Comparison of ENCODE assay signal across 28 cellular contexts in genomic region chr5:168614661-168615060, GRCh38. TPM values are rescaled to one million over a fixed set of nuclear protein-coding genes. Genes with fewer than 3 reads are reported as not detected.
DNase-seq lines count a peak whose midpoint lies in the region; ATAC-seq, FAIRE-seq and TF ChIP-seq lines count a peak whose summit lies in the region.
"Had no signal": no experiment of that assay in that cellular context is flagged by ENCODE, and none has a peak within 500 bp of the region (broad histone marks: within the 10 kb centered on the region; RNA-seq: fewer than 3 reads in every experiment).

No MANE protein-coding gene starts in this region.

- H3K23ac ChIP-seq in H1 (ENCODE audit: insufficient read length) = no peak overlapping the region

- TF ChIP-seq POLR2A in H1 (IDR thresholded peaks at IDR 0.05; ENCODE audit: control extremely low read depth in 1 of 2, low read depth in 2 of 2, low read length in 2 of 2) = no peak
- TF ChIP-seq POLR2A in HepG2 (IDR thresholded peaks at IDR 0.05; ENCODE audit: insufficient read depth in 1 of 2, low read depth in 2 of 2, low read length in 2 of 2) = no peak
- no peak for TF ChIP-seq POLR2A in right lobe of liver (IDR thresholded peaks at IDR 0.05)

- H3K27ac ChIP-seq in H1 (ENCODE audit: low read depth, low read length) = no peak overlapping the region
- H3K27ac ChIP-seq in HepG2 (ENCODE audit: extremely low read length, insufficient read depth, low read length) = peak overlapping the region; percentile 3
- peak overlapping the region in 2 of 3 donors; percentile 86 to 91 for H3K27ac ChIP-seq in right lobe of liver
- H3K27ac ChIP-seq in upper lobe of right lung = no peak overlapping the region
- H3K27ac ChIP-seq: BLaER1 had no signal

- no peak for DNase-seq in H1 (ENCODE audit: low read depth in 1 of 2, low spot score in 2 of 2)
- DNase-seq in HepG2 (ENCODE audit: low spot score) = no peak
- DNase-seq in right lobe of liver = no peak
- no peak for DNase-seq in upper lobe of right lung
- no peak for DNase-seq in stimulated activated naive B cell treated with anti-CD40 and anti-IgM and Interleukin-4, amounts not matched to agents 10 μg/mL and 1 μg/mL and 100 μg/mL, for 72 hours
- DNase-seq in HCEC 1CT = no peak
- DNase-seq: 8988T; ACHN; BE2C; C1 segment of cervical spinal cord; CD4-positive, alpha-beta memory T cell; CD4-positive, CD25-positive, alpha-beta regulatory T cell; CD8-positive, alpha-beta memory T cell; COR-L47; DMS 273 treated with DMSO at 0.1 percent for 48 hours; DMS153; DMS53; DMS79; DND-41; EL; GDM1 had no signal

- H4K91ac ChIP-seq in H1 (replicated peaks; ENCODE audit: insufficient read length, low read length) = no peak overlapping the region

- no peak overlapping the region for H3K18ac ChIP-seq in H1 (ENCODE audit: extremely low read depth, low read length)

- peaks cover 0 to 3% of the 10 kb centered on the region in 2 donors for H3K9me3 Mint-ChIP-seq in stimulated activated naive B cell treated with anti-CD40 and anti-IgM and Interleukin-4, amounts not matched to agents 10 μg/mL and 1 μg/mL and 100 μg/mL, for 72 hours
- H3K9me3 Mint-ChIP-seq: CD4-positive, alpha-beta memory T cell; CD4-positive, CD25-positive, alpha-beta regulatory T cell; CD8-positive, alpha-beta memory T cell had no signal

- no peak for FAIRE-seq in H1 (lab: Jason Lieb, UNC)
- FAIRE-seq in HepG2 (lab: Jason Lieb, UNC) = no peak
- FAIRE-seq: A204.1, GM12878, GM12892, GM18507 had no signal

- H3K4me3 ChIP-seq in H1 (ENCODE audit: extremely low read depth in 1 of 4, insufficient read depth in 2 of 4, low read depth in 3 of 4, low read length in 4 of 4) (no peak overlapping the region), HepG2 (replicated peaks in 1 of 3; ENCODE audit: insufficient read depth in 1 of 3, low read depth in 2 of 3, low read length in 3 of 3) (no peak overlapping the region), right lobe of liver (no peak overlapping the region), upper lobe of right lung (no peak overlapping the region)
- H3K4me3 ChIP-seq: BLaER1, GM12878 had no signal

- 95% methylated on average over 10 of the region's 10 CpGs; no CpG with 5 or more reads in 1 of the 2 experiments for WGBS in H1 (ENCODE audit: extremely low coverage in 1 of 2, insufficient coverage in 1 of 2, insufficient read length in 1 of 2, insufficient replicate concordance in 2 of 2, low coverage in 1 of 2, low lambda C conversion rate in 2 of 2, missing lambda C conversion rate in 1 of 2), 2 experiments
- 93% methylated on average over 6 of the region's 10 CpGs for WGBS in HepG2 (ENCODE audit: low lambda C conversion rate)
- WGBS in right lobe of liver (ENCODE audit: insufficient coverage, low coverage, low lambda C conversion rate, missing lambda C conversion rate) = 100% methylated on average over 1 of the region's 10 CpGs

- in situ Hi-C loops in HepG2 (cut with HindIII; ENCODE audit: extremely low pct_ligation_motif_present, low pct_unique_long_range_greater_than_20kb) = no loop called here

- POLR2A ChIA-PET in H1 (lab: Charles Lee; ENCODE audit: partially characterized antibody) = interaction anchor here (0.9 kb wide), 1 partner anchor 36 kb away, joined by 3 read pairs; the partner anchor contains the start of gene PANK3
- POLR2A ChIA-PET in HepG2 (lab: Yijun Ruan, JAX) = no interaction called here

- no TSS peak for BruUV-seq in HepG2 (replicated peaks; lab: Mats Ljungman, UMichigan)

- no peak for TF ChIP-seq EP300 in H1 (IDR thresholded peaks at IDR 0.05; ENCODE audit: borderline replicate concordance in 1 of 2, low read depth in 2 of 2, low read length in 2 of 2)
- no peak for TF ChIP-seq EP300 in HepG2 (IDR thresholded peaks at IDR 0.05; ENCODE audit: low read depth in 2 of 2, low read length in 2 of 2)
- TF ChIP-seq EP300 in HepG2 (CRISPR knock-in tag; IDR thresholded peaks at IDR 0.05; ENCODE audit: borderline replicate concordance) = no peak

- H4K5ac ChIP-seq in H1 (ENCODE audit: insufficient read length, low read depth, low read length) = no peak overlapping the region

- peak overlapping the region; percentile 46; the same call in 1 of the 2 replicates for H4K8ac ChIP-seq in H1 (ENCODE audit: extremely low read depth, insufficient read depth, low read length)

- H3K56ac ChIP-seq in H1 (replicated peaks; ENCODE audit: insufficient read length, low read depth, low read length) = no peak overlapping the region

- H3K4ac ChIP-seq in H1 (replicated peaks; ENCODE audit: insufficient read length, low read depth, low read length) = no peak overlapping the region

- no peaks in the 10 kb centered on the region for H3K79me1 ChIP-seq in H1 (ENCODE audit: low read depth, low read length)

- H3K4me2 ChIP-seq in H1 (ENCODE audit: insufficient read depth in 1 of 2, low read depth in 2 of 2, low read length in 2 of 2) (no peak overlapping the region), HepG2 (ENCODE audit: low read depth, low read length) (no peak overlapping the region)
- H3K4me2 ChIP-seq: BLaER1 had no signal

- H3K36me3 ChIP-seq in H1 (ENCODE audit: control insufficient read depth in 2 of 4, insufficient read depth in 4 of 4, low read length in 3 of 4) (no peaks in the 10 kb centered on the region), HepG2 (replicated peaks in 1 of 2; ENCODE audit: control insufficient read depth in 1 of 2, insufficient read depth in 2 of 2, low read length in 2 of 2) (no peaks in the 10 kb centered on the region), right lobe of liver (no peaks in the 10 kb centered on the region), upper lobe of right lung (no peaks in the 10 kb centered on the region)
- H3K36me3 ChIP-seq: BE2C, BLaER1 had no signal

- H2BK120ac ChIP-seq in H1 (replicated peaks; ENCODE audit: low read depth, low read length) = no peak overlapping the region

- no peak overlapping the region for H2BK12ac ChIP-seq in H1 (ENCODE audit: low read depth, low read length)

- peak; percentile 45 for ATAC-seq in HepG2
- ATAC-seq in right lobe of liver = no peak
- ATAC-seq in upper lobe of right lung = peak; percentile 20
- no peak for ATAC-seq in stimulated activated naive B cell treated with anti-CD40 and anti-IgM and Interleukin-4, amounts not matched to agents 10 μg/mL and 1 μg/mL and 100 μg/mL, for 72 hours (replicated peaks)
- ATAC-seq in GM21423 (IDR thresholded peaks at IDR 0.05; ENCODE audit: unreplicated experiment) = no peak
- ATAC-seq: GM12878 had no signal

- no peak overlapping the region for H3K9ac ChIP-seq in H1 (replicated peaks in 1 of 4; ENCODE audit: extremely low read depth in 1 of 4, low read depth in 3 of 4, low read length in 3 of 4)
- H3K9ac ChIP-seq in HepG2 (ENCODE audit: insufficient read depth, low read depth, low read length) = no peak overlapping the region
- H3K9ac ChIP-seq: BLaER1 had no signal

- TF ChIP-seq CTCF in H1 (IDR thresholded peaks at IDR 0.05; ENCODE audit: control extremely low read depth in 1 of 3, insufficient read depth in 1 of 3, low read depth in 1 of 3, low read length in 3 of 3) = no peak
- TF ChIP-seq CTCF in HepG2 (CRISPR knock-in tag; IDR thresholded peaks at IDR 0.05) = no peak
- TF ChIP-seq CTCF in right lobe of liver (IDR thresholded peaks at IDR 0.05) = no peak
- TF ChIP-seq CTCF in upper lobe of right lung (IDR thresholded peaks at IDR 0.05) = no peak

- H2BK5ac ChIP-seq in H1 (ENCODE audit: low read depth, low read length) = no peak overlapping the region

- no peak for TF ChIP-seq RAD21 in H1 (IDR thresholded peaks at IDR 0.05 in 1 of 2, conservative IDR thresholded peaks at IDR 0.05 in 1 of 2; ENCODE audit: low read depth in 2 of 2, low read length in 2 of 2)
- no peak for TF ChIP-seq RAD21 in HepG2 (CRISPR knock-in tag; IDR thresholded peaks at IDR 0.05)

- H3K4me1 Mint-ChIP-seq in stimulated activated naive B cell treated with anti-CD40 and anti-IgM and Interleukin-4, amounts not matched to agents 10 μg/mL and 1 μg/mL and 100 μg/mL, for 72 hours = peaks cover 0 to 6% of the 10 kb centered on the region in 2 donors

- H2BK15ac ChIP-seq in H1 (ENCODE audit: low read length) = no peak overlapping the region

- no peaks in the 10 kb centered on the region for H3K36me3 Mint-ChIP-seq in stimulated activated naive B cell treated with anti-CD40 and anti-IgM and Interleukin-4, amounts not matched to agents 10 μg/mL and 1 μg/mL and 100 μg/mL, for 72 hours
- H3K36me3 Mint-ChIP-seq: CD14-positive monocyte; CD4-positive, alpha-beta memory T cell; CD4-positive, CD25-positive, alpha-beta regulatory T cell; CD8-positive, alpha-beta memory T cell had no signal

- peaks cover 3 to 16% of the 10 kb centered on the region in 2 donors for H3K27me3 Mint-ChIP-seq in stimulated activated naive B cell treated with anti-CD40 and anti-IgM and Interleukin-4, amounts not matched to agents 10 μg/mL and 1 μg/mL and 100 μg/mL, for 72 hours

- H3K9me3 ChIP-seq in H1 (ENCODE audit: insufficient read depth in 2 of 2, low read depth in 1 of 2, low read length in 1 of 2) (no peaks in the 10 kb centered on the region), HepG2 (ENCODE audit: low read length) (no peaks in the 10 kb centered on the region), right lobe of liver (no peaks in the 10 kb centered on the region), upper lobe of right lung (no peaks in the 10 kb centered on the region)
- H3K9me3 ChIP-seq: BE2C, BLaER1 had no signal

- H3K23me2 ChIP-seq in H1 (ENCODE audit: low read depth, low read length) = no peaks in the 10 kb centered on the region

- CTCF ChIA-PET in H1 (lab: Charles Lee; ENCODE audit: partially characterized antibody) (interaction anchor here (1.2 kb wide), 1 partner anchor 56 kb away, joined by 3 read pairs; no protein-coding TSS in a partner anchor), HepG2 (lab: Yijun Ruan, JAX; ENCODE audit: low intra/inter-chr PET ratio, low total read pairs) (no interaction called here)

- H3K27me3 ChIP-seq in H1 (replicated peaks in 1 of 4; ENCODE audit: control insufficient read depth in 3 of 4, extremely low read depth in 1 of 4, insufficient read depth in 3 of 4, low read length in 3 of 4) = no peaks in the 10 kb centered on the region
- H3K27me3 ChIP-seq in HepG2 (ENCODE audit: control insufficient read depth in 1 of 2, insufficient read depth in 2 of 2, low read length in 2 of 2) = no peaks in the 10 kb centered on the region
- no peaks in the 10 kb centered on the region for H3K27me3 ChIP-seq in right lobe of liver
- no peaks in the 10 kb centered on the region for H3K27me3 ChIP-seq in upper lobe of right lung
- H3K27me3 ChIP-seq: BE2C, BLaER1 had no signal

- no peak overlapping the region for H2AFZ ChIP-seq in H1 (ENCODE audit: low read length)
- H2AFZ ChIP-seq in HepG2 (ENCODE audit: low read length) = no peak overlapping the region

- no peaks in the 10 kb centered on the region for H3K4me1 ChIP-seq in H1 (replicated peaks in 1 of 4; ENCODE audit: control insufficient read depth in 3 of 4, insufficient read depth in 4 of 4, low read length in 3 of 4)
- peaks cover 44% of the 10 kb centered on the region for H3K4me1 ChIP-seq in HepG2 (ENCODE audit: insufficient read depth, low read length)
- H3K4me1 ChIP-seq in right lobe of liver = peaks cover 0 to 30% (median 10%) of the 10 kb centered on the region in 4 donors
- no peaks in the 10 kb centered on the region for H3K4me1 ChIP-seq in upper lobe of right lung
- H3K4me1 ChIP-seq: BE2C, BLaER1 had no signal

- H4K20me1 ChIP-seq in H1 (replicated peaks in 1 of 2; ENCODE audit: control insufficient read depth in 1 of 2, insufficient read depth in 2 of 2, low read length in 2 of 2) (no peaks in the 10 kb centered on the region), HepG2 (ENCODE audit: insufficient read depth, low read length) (no peaks in the 10 kb centered on the region)
- H4K20me1 ChIP-seq: BLaER1 had no signal

- no peak overlapping the region for H2AK5ac ChIP-seq in H1 (ENCODE audit: low read depth, low read length)

- H3K4me3 Mint-ChIP-seq in stimulated activated naive B cell treated with anti-CD40 and anti-IgM and Interleukin-4, amounts not matched to agents 10 μg/mL and 1 μg/mL and 100 μg/mL, for 72 hours = no peak overlapping the region
- H3K4me3 Mint-ChIP-seq: CD14-positive monocyte; CD4-positive, alpha-beta memory T cell; CD4-positive, CD25-positive, alpha-beta regulatory T cell; CD8-positive, alpha-beta memory T cell had no signal

- no peak overlapping the region for H3K14ac ChIP-seq in H1 (ENCODE audit: insufficient read length)

- intact Hi-C loops in HepG2 (cut with micrococcal nuclease; ENCODE audit: unreplicated experiment) (no loop called here), right lobe of liver (cut with DNase I) (no loop called here), upper lobe of right lung (cut with DNase I) (no loop called here)

- no peak overlapping the region for H2BK20ac ChIP-seq in H1 (ENCODE audit: low read length)

- H3K79me2 ChIP-seq in H1 (ENCODE audit: control insufficient read depth in 1 of 2, insufficient read depth in 2 of 2, low read length in 2 of 2) (no peaks in the 10 kb centered on the region), HepG2 (ENCODE audit: insufficient read depth, low read length) (no peaks in the 10 kb centered on the region)

- no peak overlapping the region for H3K27ac Mint-ChIP-seq in stimulated activated naive B cell treated with anti-CD40 and anti-IgM and Interleukin-4, amounts not matched to agents 10 μg/mL and 1 μg/mL and 100 μg/mL, for 72 hours
- H3K27ac Mint-ChIP-seq: CD14-positive monocyte had no signal

RNA-seq across cellular contexts. Expression of gene PANK3, which starts 35.5 kb away (rescaled TPM):
- 101 and 103 TPM in 2 replicates for total RNA-seq in H1 (2021; fragmentation: NEBNext Ultra II Directional; extraction: Animal tissue kit (Norgen Biotek cat#: 25700))
- 5.8 and 8.6 TPM in 2 replicates for polyA plus RNA-seq in H1 (2011; rRNA removed)
- 16.1 TPM for polyA plus RNA-seq in H1 (2011; cell fraction: cytosol; rRNA removed)
- polyA plus RNA-seq in H1 (2011; cell fraction: nucleus; rRNA removed) = 6.3 TPM
- 14.6 to 55.8 TPM (median 30.0 TPM) in 4 replicates for polyA plus RNA-seq in H1 (2012, experiment 1 of 2)
- polyA plus RNA-seq in H1 (2012, experiment 2 of 2) = 1.3 TPM
- 23.5 TPM for polyA plus RNA-seq in H1 (2013, experiment 1 of 2)
- 22.3 TPM for polyA plus RNA-seq in H1 (2013, experiment 2 of 2)
- polyA minus RNA-seq in H1 (2011; rRNA and poly(A)+ RNA removed) = 23.7 and 35.7 TPM in 2 replicates
- polyA minus RNA-seq in H1 (2011; cell fraction: cytosol; rRNA and poly(A)+ RNA removed) = 22.8 TPM
- 29.8 TPM for polyA minus RNA-seq in H1 (2011; cell fraction: nucleus; rRNA and poly(A)+ RNA removed)
- total RNA-seq in HepG2 (2016; rRNA removed; fragmentation: Illumina TruSeq; extraction: Trizol) = 69.5 and 126 TPM in 2 replicates
- total RNA-seq in HepG2 (2016; cell fraction: cytosol; rRNA removed; fragmentation: Illumina TruSeq; extraction: Trizol; ENCODE audit: low read depth) = 47.1 and 75.8 TPM in 2 replicates
- total RNA-seq in HepG2 (2016; cell fraction: insoluble cytoplasmic fraction; rRNA removed; fragmentation: Illumina TruSeq; extraction: Trizol) = 71.7 and 113 TPM in 2 replicates
- total RNA-seq in HepG2 (2016; cell fraction: membrane; rRNA removed; fragmentation: Illumina TruSeq; extraction: Trizol) = 148 and 184 TPM in 2 replicates
- 45.1 and 60.0 TPM in 2 replicates for total RNA-seq in HepG2 (2016; cell fraction: nucleus; rRNA removed; fragmentation: Illumina TruSeq; extraction: Trizol)
- 24.0 and 26.9 TPM in 2 replicates for polyA plus RNA-seq in HepG2 (2011; rRNA removed)
- 7.7 and 15.0 TPM in 2 replicates for polyA plus RNA-seq in HepG2 (2011; cell fraction: cytosol; rRNA removed)
- 11.7 and 19.0 TPM in 2 replicates for polyA plus RNA-seq in HepG2 (2011; cell fraction: nucleus; rRNA removed)
- polyA plus RNA-seq in HepG2 (2012) = 50.7 and 60.7 TPM in 2 replicates
- polyA plus RNA-seq in HepG2 (2016; cell fraction: cytosol; fragmentation: Illumina TruSeq; extraction: Trizol; ENCODE audit: low read depth) = 97.9 and 118 TPM in 2 replicates
- polyA plus RNA-seq in HepG2 (2016; cell fraction: insoluble cytoplasmic fraction; fragmentation: Illumina TruSeq; extraction: Trizol; ENCODE audit: low read depth) = 46.7 and 55.6 TPM in 2 replicates
- 113 and 140 TPM in 2 replicates for polyA plus RNA-seq in HepG2 (2016; cell fraction: membrane; fragmentation: Illumina TruSeq; extraction: Trizol; ENCODE audit: low read depth)
- polyA plus RNA-seq in HepG2 (2016; cell fraction: nucleus; fragmentation: Illumina TruSeq; extraction: Trizol; ENCODE audit: insufficient read depth, low read depth) = 41.3 and 43.8 TPM in 2 replicates
- polyA minus RNA-seq in HepG2 (2011; rRNA and poly(A)+ RNA removed; ENCODE audit: low replicate concordance) = 10.6 and 17.9 TPM in 2 replicates
- 32.5 and 39.8 TPM in 2 replicates for polyA minus RNA-seq in HepG2 (2011; cell fraction: cytosol; rRNA and poly(A)+ RNA removed)
- 60.9 and 70.2 TPM in 2 replicates for polyA minus RNA-seq in HepG2 (2011; cell fraction: nucleus; rRNA and poly(A)+ RNA removed)
- total RNA-seq in right lobe of liver = 10 to 100 TPM; 30.1 to 85.4 (median 46.3) TPM
- total RNA-seq in upper lobe of right lung = 64.3 TPM

Comparison
In these comparisons a context has a peak if more than half of its experiments do, and no peak if none do; other contexts are left out.
1. ATAC-seq: peak in HepG2 (single experiment) and upper lobe of right lung (single experiment); none in right lobe of liver (0 of 4), stimulated activated naive B cell treated with anti-CD40 and anti-IgM and Interleukin-4, amounts not matched to agents 10 μg/mL and 1 μg/mL and 100 μg/mL, for 72 hours (0 of 2) and GM21423 (single experiment).
2. H3K27ac ChIP-seq: peak in HepG2 (single experiment) and right lobe of liver (2 of 3); none in H1 (single experiment) and upper lobe of right lung (single experiment).